Comparison of ENCODE assay signal across 17 cellular contexts in genomic region chr13:24730873-24731567, GRCh38. TPM values are rescaled to one million over a fixed set of nuclear protein-coding genes. Genes with fewer than 3 reads are reported as not detected.
DNase-seq lines count a peak whose midpoint lies in the region; ATAC-seq and TF ChIP-seq lines count a peak whose summit lies in the region.
"Not testable (repeated sequence)": the region's sequence is repeated elsewhere in the genome, so short reads cannot be mapped to it uniquely, and the experiment has no call there.
"Had no signal": no experiment of that assay in that cellular context is flagged by ENCODE, and none has a peak within 500 bp of the region (broad histone marks: within the 10 kb centered on the region; RNA-seq: fewer than 3 reads in every experiment).

No MANE protein-coding gene starts in this region.

- intact Hi-C loops in activated CD8-positive, alpha-beta T cell treated with anti-CD3 and anti-CD28 coated beads for 36 hours (cut with micrococcal nuclease) = not testable (repeated sequence)

- CTCF ChIA-PET in activated CD8-positive, alpha-beta T cell treated with anti-CD3 and anti-CD28 coated beads for 36 hours (lab: Charles Lee) = interaction anchor here (0.7 to 0.9 kb wide), 2 partner anchors 26 to 37 kb away, joined by 3 to 4 read pairs; no protein-coding TSS in a partner anchor

- POLR2A ChIA-PET in activated CD8-positive, alpha-beta T cell treated with anti-CD3 and anti-CD28 coated beads for 36 hours (lab: Charles Lee) = not testable (repeated sequence)

- H3K27me3 Mint-ChIP-seq in activated CD8-positive, alpha-beta T cell treated with anti-CD3 and anti-CD28 coated beads for 36 hours = peaks cover 13% of the 10 kb centered on the region

- not testable (repeated sequence) for H3K4me3 Mint-ChIP-seq in activated CD8-positive, alpha-beta T cell treated with anti-CD3 and anti-CD28 coated beads for 36 hours

- H3K4me3 ChIP-seq in GM12864 (ENCODE audit: low read depth, low read length) = not testable (repeated sequence)

- TF ChIP-seq CTCF in GM12864 (IDR thresholded peaks at IDR 0.05; ENCODE audit: low read depth, low read length, missing control alignments); activated CD8-positive, alpha-beta T cell treated with anti-CD3 and anti-CD28 coated beads for 36 hours (IDR thresholded peaks at IDR 0.05): not testable (repeated sequence)

- not testable (repeated sequence) for H3K4me1 Mint-ChIP-seq in activated CD8-positive, alpha-beta T cell treated with anti-CD3 and anti-CD28 coated beads for 36 hours (ENCODE audit: low read depth)

- not testable (repeated sequence) for H3K36me3 Mint-ChIP-seq in activated CD8-positive, alpha-beta T cell treated with anti-CD3 and anti-CD28 coated beads for 36 hours (ENCODE audit: low read depth)

- peak; percentile 62 for DNase-seq in GM12864 (ENCODE audit: low read depth)
- not testable (repeated sequence) for DNase-seq in activated CD8-positive, alpha-beta T cell treated with anti-CD3 and anti-CD28 coated beads for 36 hours

- not testable (repeated sequence) for H3K9me3 Mint-ChIP-seq in activated CD8-positive, alpha-beta T cell treated with anti-CD3 and anti-CD28 coated beads for 36 hours

- H3K27ac Mint-ChIP-seq in activated CD8-positive, alpha-beta T cell treated with anti-CD3 and anti-CD28 coated beads for 36 hours = not testable (repeated sequence)

- ATAC-seq in GM18861 (IDR thresholded peaks at IDR 0.05; ENCODE audit: unreplicated experiment) (peak; percentile 72), GM19351 (IDR thresholded peaks at IDR 0.05; ENCODE audit: unreplicated experiment) (peak; percentile 76), GM21529 (IDR thresholded peaks at IDR 0.05; ENCODE audit: unreplicated experiment) (peak; percentile 80), HG02763 (IDR thresholded peaks at IDR 0.05; ENCODE audit: unreplicated experiment) (peak; percentile 80), HG03095 (IDR thresholded peaks at IDR 0.05; ENCODE audit: unreplicated experiment) (peak; percentile 73), HG03469 (IDR thresholded peaks at IDR 0.05; ENCODE audit: unreplicated experiment) (peak; percentile 73)
- ATAC-seq in activated CD8-positive, alpha-beta T cell treated with anti-CD3 and anti-CD28 coated beads for 36 hours = peak; percentile 18

RNA-seq across cellular contexts. Expression of gene RNF17, which starts 32.9 kb away (rescaled TPM):
- total RNA-seq in activated CD8-positive, alpha-beta T cell treated with anti-CD3 and anti-CD28 coated beads for 36 hours = not detected
- total RNA-seq: A172; adrenal gland; CD8-positive, alpha-beta memory T cell; G401; H9; left cardiac atrium; SJSA1; upper lobe of right lung had no signal

RNA-seq across cellular contexts. Expression of gene ATP12A, which starts 50.8 kb away (rescaled TPM):
- 1 to 10 TPM; 4.4 TPM for total RNA-seq in activated CD8-positive, alpha-beta T cell treated with anti-CD3 and anti-CD28 coated beads for 36 hours
- total RNA-seq: G401, heart right ventricle, left cardiac atrium, SJSA1, upper lobe of right lung had no signal

Comparison
In these comparisons a context has a peak if more than half of its experiments do, and no peak if none do; other contexts are left out.
1. ATAC-seq: peak in every context shown above with its lines; median percentile 80 in GM21529; 80 in HG02763; 76 in GM19351; 73 in HG03095; 73 in HG03469; 72 in GM18861; 18 in activated CD8-positive, alpha-beta T cell treated with anti-CD3 and anti-CD28 coated beads for 36 hours.